ENCODE assay signal across 31 cellular contexts in the genomic region with DNA sequence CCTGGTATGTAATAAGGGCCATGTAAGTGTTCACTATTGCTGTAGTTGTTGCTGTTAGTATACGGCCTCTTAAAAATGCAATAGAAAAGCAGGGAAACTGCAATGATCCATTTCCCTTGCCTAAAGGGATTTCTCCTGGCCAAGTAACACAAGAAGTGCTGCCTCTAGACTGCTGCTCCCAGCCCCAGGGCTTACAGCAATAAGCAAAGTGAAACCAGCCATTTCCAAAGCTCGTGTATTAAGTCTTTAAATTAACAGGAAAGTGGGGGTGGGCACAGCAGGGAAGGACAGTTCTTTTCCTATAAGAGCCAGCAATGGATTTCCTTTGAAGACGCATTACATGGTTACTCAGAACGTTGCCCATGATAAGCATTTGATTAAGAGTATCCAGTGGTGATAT. TPM values are rescaled to one million over a fixed set of nuclear protein-coding genes. Genes with fewer than 3 reads are reported as not detected.
"Had no signal": no experiment of that assay in that cellular context is flagged by ENCODE, and none has a peak within 500 bp of the region (broad histone marks: within the 10 kb centered on the region; RNA-seq: fewer than 3 reads in every experiment).

No MANE protein-coding gene starts in this region.

- H3K4me3 ChIP-seq: coronary artery, esophagus squamous epithelium, lung, mucosa of descending colon, prostate gland, right atrium auricular region, sigmoid colon, stomach, thyroid gland, vagina had no signal

- DNase-seq: effector memory CD8-positive, alpha-beta T cell; erythroblast; esophagus squamous epithelium; hypothalamus; immature natural killer cell; islet precursor cell; kidney glomerular epithelial cell; left colon; left ventricle myocardium superior; mucosa of descending colon; naive B cell; nucleus accumbens; sigmoid colon; stimulated activated CD4-positive, alpha-beta T cell treated with anti-CD3 and anti-CD28 coated beads, Interleukin-2, amount 100 ng/mL, for 24 hours; stimulated activated CD4-positive, alpha-beta T cell treated with anti-CD3 and anti-CD28 coated beads, Interleukin-4, amount 100 ng/mL, for 24 hours; stimulated activated naive CD4-positive, alpha-beta T cell treated with Interleukin-2 at 50 U/mL for 16 hours; stomach; thyroid gland; trophoblast cell had no signal

- ATAC-seq: effector memory CD8-positive, alpha-beta T cell; left colon; left ventricle myocardium superior; mucosa of descending colon; natural killer cell treated with Interleukin-12 subunit alpha and Interleukin-12 subunit beta and Interleukin-15 and Interleukin-18, amount 100 ng/mL, for 72 hours; stimulated activated effector memory CD8-positive, alpha-beta T cell treated with anti-CD3 and anti-CD28 coated beads, Interleukin-12 subunit alpha, Interleukin-12 subunit beta, amount 100 ng/mL, for 72 hours had no signal

- H3K27ac ChIP-seq: coronary artery, esophagus squamous epithelium, prostate gland, right atrium auricular region, sigmoid colon, stomach, thyroid gland, vagina had no signal

- H3K27me3 ChIP-seq: esophagus squamous epithelium, right atrium auricular region, sigmoid colon, stomach, thyroid gland, vagina had no signal

- H3K4me1 ChIP-seq: esophagus squamous epithelium, prostate gland, right atrium auricular region, sigmoid colon, stomach, thyroid gland, vagina had no signal

- H3K9me3 ChIP-seq: esophagus squamous epithelium, mucosa of descending colon, prostate gland, right atrium auricular region, sigmoid colon, stomach, thyroid gland, vagina had no signal

- H3K36me3 ChIP-seq: esophagus squamous epithelium, prostate gland, right atrium auricular region, sigmoid colon, stomach, thyroid gland, vagina had no signal

RNA-seq across cellular contexts. Expression of a gene that starts 36.9 kb away (rescaled TPM):
- total RNA-seq: dermis microvascular lymphatic vessel endothelial cell; esophagus squamous epithelium; frontal cortex; left colon; natural killer cell treated with Interleukin-12 subunit alpha and Interleukin-12 subunit beta and Interleukin-15 and Interleukin-18, amount 100 ng/mL, for 72 hours; osteocyte; skeletal muscle tissue; temporal lobe had no signal
- polyA plus RNA-seq: immature natural killer cell had no signal
